In the genomic region with DNA sequence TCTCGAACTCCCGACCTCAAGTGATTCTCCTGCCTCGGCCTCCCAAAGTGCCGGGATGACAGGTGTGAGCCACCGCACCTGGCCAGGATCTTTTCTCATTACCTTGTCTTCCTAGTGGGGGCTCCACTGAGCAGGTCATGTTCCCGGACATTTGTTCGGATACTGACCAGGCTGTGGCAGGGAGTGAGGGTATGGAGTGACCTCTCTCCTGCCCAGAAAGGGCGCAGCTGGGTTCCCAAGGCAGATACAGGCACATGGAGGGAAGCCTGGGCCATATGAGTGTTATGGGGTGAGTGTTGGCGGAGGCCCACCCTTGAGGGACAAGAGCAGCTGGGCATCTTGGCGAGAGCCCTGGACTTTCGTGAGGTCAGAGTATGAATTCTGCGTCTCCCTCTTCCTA, we compare ENCODE assay signal across 14 cellular contexts. TPM values are rescaled to one million over a fixed set of nuclear protein-coding genes. Genes with fewer than 3 reads are reported as not detected.
DNase-seq lines count a peak whose midpoint lies in the region; ATAC-seq and TF ChIP-seq lines count a peak whose summit lies in the region.
"Had no signal": no experiment of that assay in that cellular context is flagged by ENCODE, and none has a peak within 500 bp of the region (broad histone marks: within the 10 kb centered on the region; RNA-seq: fewer than 3 reads in every experiment).

No MANE protein-coding gene starts in this region.

- POLR2A ChIA-PET in IMR-90 (lab: Charles Lee; ENCODE audit: unreplicated experiment): no interaction called here

- CTCF ChIA-PET in IMR-90 (lab: Yijun Ruan, JAX): no interaction called here

- no peak overlapping the region for H4K8ac ChIP-seq in IMR-90 (ENCODE audit: low read depth in 2 of 2, low read length in 2 of 2)

- no peaks in the 10 kb centered on the region for H3K36me3 ChIP-seq in DND-41 (ENCODE audit: insufficient read depth, low read length)
- H3K36me3 ChIP-seq in IMR-90 (ENCODE audit: control insufficient read depth, insufficient read depth, low read length): peaks cover 8% of the 10 kb centered on the region; the same call in 1 of the 2 replicates
- peaks cover 0 to 4% (median 0%) of the 10 kb centered on the region in 3 donors for H3K36me3 ChIP-seq in esophagus squamous epithelium
- H3K36me3 ChIP-seq in skeletal muscle satellite cell (ENCODE audit: insufficient read depth, low read length): no peaks in the 10 kb centered on the region
- no peaks in the 10 kb centered on the region for H3K36me3 ChIP-seq in ascending aorta

- intact Hi-C loops in IMR-90 (cut with micrococcal nuclease) (no loop called here), esophagus squamous epithelium (cut with DNase I) (no loop called here), ascending aorta (cut with DNase I) (no loop called here)

- H3K27me3 ChIP-seq in DND-41 (ENCODE audit: insufficient read depth, low read length, poor library complexity) (no peaks in the 10 kb centered on the region), IMR-90 (ENCODE audit: control insufficient read depth, insufficient read depth, low read length) (no peaks in the 10 kb centered on the region), esophagus squamous epithelium (no peaks in the 10 kb centered on the region), skeletal muscle satellite cell (ENCODE audit: control insufficient read depth, insufficient read depth, low read length) (no peaks in the 10 kb centered on the region), ascending aorta (no peaks in the 10 kb centered on the region)

- no peak overlapping the region for H2BK15ac ChIP-seq in IMR-90 (ENCODE audit: low read depth, low read length)

- DNase-seq in DND-41 (no peak), IMR-90 (no peak), esophagus squamous epithelium (lab: John Stamatoyannopoulos, UW) (no peak), ascending aorta (ENCODE audit: low spot score in 2 of 2) (no peak), ecto neural progenitor cell (ENCODE audit: low spot score) (no peak), NCI-H345 (lab: John Stamatoyannopoulos, UW) (no peak), NOMO-1 treated with DMSO at 0.1 percent for 48 hours (lab: John Stamatoyannopoulos, UW; ENCODE audit: unreplicated experiment) (no peak)
- DNase-seq: activated CD4-positive, alpha-beta T cell treated with anti-CD3 and anti-CD28 coated beads for 1 hour; activated naive CD4-positive, alpha-beta T cell treated with anti-CD3 and anti-CD28 coated beads for 36 hours; effector CD4-positive, alpha-beta T cell; NCI-H1048; T-helper 2 cell had no signal

- 95% methylated on average over 7 of the region's 12 CpGs; no CpG with 5 or more reads in 1 of the 2 experiments for WGBS in IMR-90 (ENCODE audit: extremely low coverage in 2 of 2, insufficient read length in 1 of 2), 2 experiments
- WGBS in esophagus squamous epithelium, 2 donors: 85 to 96% methylated on average over 3 to 12 of the region's 12 CpGs

- no peak overlapping the region for H2AK9ac ChIP-seq in IMR-90 (replicated peaks; ENCODE audit: low read depth, low read length, poor library complexity)

- dilution Hi-C loops in IMR-90 (cut with HindIII; ENCODE audit: low sequenced_read_pairs, unreplicated experiment): no loop called here

- no peak overlapping the region for H3K14ac ChIP-seq in IMR-90 (replicated peaks; ENCODE audit: low read depth, low read length)

- no peak overlapping the region for H3K23ac ChIP-seq in IMR-90 (ENCODE audit: low read depth, low read length)

- H4K20me1 ChIP-seq in DND-41 (ENCODE audit: insufficient read depth, low read length): no peaks in the 10 kb centered on the region
- no peaks in the 10 kb centered on the region for H4K20me1 ChIP-seq in IMR-90 (ENCODE audit: insufficient read depth, low read length)

- no peak overlapping the region for H2BK20ac ChIP-seq in IMR-90 (ENCODE audit: low read depth, low read length)

- no peak overlapping the region for H3K4me3 ChIP-seq in DND-41 (ENCODE audit: low read depth in 1 of 2, low read length in 2 of 2)
- H3K4me3 ChIP-seq in IMR-90 (ENCODE audit: insufficient read depth, low read depth, low read length): no peak overlapping the region
- no peak overlapping the region for H3K4me3 ChIP-seq in esophagus squamous epithelium
- H3K4me3 ChIP-seq in skeletal muscle satellite cell (ENCODE audit: low read length): no peak overlapping the region
- no peak overlapping the region for H3K4me3 ChIP-seq in ascending aorta

- peaks cover 7% of the 10 kb centered on the region for H3K9me1 ChIP-seq in IMR-90 (ENCODE audit: insufficient read depth, low read length)

- no peaks in the 10 kb centered on the region for H3K9me3 ChIP-seq in DND-41 (ENCODE audit: insufficient read depth, low read length, severe bottlenecking)
- H3K9me3 ChIP-seq in IMR-90 (ENCODE audit: control insufficient read depth, insufficient read depth, low read length): no peaks in the 10 kb centered on the region
- H3K9me3 ChIP-seq in esophagus squamous epithelium: no peaks in the 10 kb centered on the region
- no peaks in the 10 kb centered on the region for H3K9me3 ChIP-seq in skeletal muscle satellite cell (replicated peaks; ENCODE audit: low read length)
- H3K9me3 ChIP-seq in ascending aorta: no peaks in the 10 kb centered on the region

- H3K9ac ChIP-seq in DND-41 (ENCODE audit: low read depth, low read length) (no peak overlapping the region), IMR-90 (ENCODE audit: low read depth, low read length) (no peak overlapping the region), skeletal muscle satellite cell (ENCODE audit: low read depth, low read length) (peak overlapping the region; percentile 23)

- no peak for TF ChIP-seq POLR2A in IMR-90 (IDR thresholded peaks at IDR 0.05; ENCODE audit: low read depth, low read length)
- TF ChIP-seq POLR2A in esophagus squamous epithelium (IDR thresholded peaks at IDR 0.05): no peak

- TF ChIP-seq CTCF in DND-41 (IDR thresholded peaks at IDR 0.05; ENCODE audit: borderline replicate concordance, extremely low read depth, low read length, poor library complexity, severe bottlenecking) (peak; percentile 18), IMR-90 (conservative IDR thresholded peaks at IDR 0.05; ENCODE audit: low read depth, low read length) (0 out of 2 replicates have a peak, but pooled peaks have one; percentile 2), esophagus squamous epithelium (IDR thresholded peaks at IDR 0.05) (no peak), ascending aorta (IDR thresholded peaks at IDR 0.05) (no peak)

- no peak overlapping the region for H3K18ac ChIP-seq in IMR-90 (ENCODE audit: low read depth, low read length)

- in situ Hi-C loops in IMR-90 (cut with MboI; ENCODE audit: low sequenced_read_pairs): no loop called here

- 0 out of 2 replicates have a peak overlapping the region, but pooled peaks have one; percentile 33 for H2AK5ac ChIP-seq in IMR-90 (ENCODE audit: low read depth, low read length)

- H2AFZ ChIP-seq in DND-41 (ENCODE audit: low read depth, low read length) (no peak overlapping the region), IMR-90 (replicated peaks; ENCODE audit: low read length, poor library complexity) (no peak overlapping the region)

- H3K4me1 ChIP-seq in DND-41 (ENCODE audit: insufficient read depth, low read length) (peaks cover 49% of the 10 kb centered on the region), IMR-90 (ENCODE audit: control insufficient read depth, insufficient read depth, low read length) (peaks cover 17% of the 10 kb centered on the region), esophagus squamous epithelium (peaks cover 36 to 80% (median 65%) of the 10 kb centered on the region in 3 donors), skeletal muscle satellite cell (ENCODE audit: control insufficient read depth, insufficient read depth, low read length) (peaks cover 31% of the 10 kb centered on the region), ascending aorta (no peaks in the 10 kb centered on the region)

- no peak overlapping the region for H3K27ac ChIP-seq in DND-41 (ENCODE audit: low read length)
- no peak overlapping the region for H3K27ac ChIP-seq in IMR-90 (ENCODE audit: insufficient read depth, low read length)
- H3K27ac ChIP-seq in esophagus squamous epithelium: peak overlapping the region; percentile 29 to 88 (median 60)
- H3K27ac ChIP-seq in ascending aorta: no peak overlapping the region

- ATAC-seq in DND-41 (ENCODE audit: insufficient read depth, low read depth) (no peak), IMR-90 (ENCODE audit: low read depth) (no peak)

- H2BK120ac ChIP-seq in IMR-90 (ENCODE audit: low read depth, low read length): no peak overlapping the region

- no peak overlapping the region for H3K56ac ChIP-seq in IMR-90 (ENCODE audit: extremely low read depth, insufficient read depth, low read length)

- TF ChIP-seq RAD21 in IMR-90 (IDR thresholded peaks at IDR 0.05; ENCODE audit: low read length): no peak

- no TSS peak for BruUV-seq in IMR-90 (replicated peaks; lab: Mats Ljungman, UMichigan)

- no peak overlapping the region for H2BK5ac ChIP-seq in IMR-90 (ENCODE audit: low read depth, low read length, poor library complexity, severe bottlenecking)

- H3K79me1 ChIP-seq in IMR-90 (ENCODE audit: low read depth in 1 of 2, low read length in 2 of 2): no peaks in the 10 kb centered on the region

- H3K4ac ChIP-seq in IMR-90 (ENCODE audit: low read depth, low read length): no peak overlapping the region

- H4K91ac ChIP-seq in IMR-90 (ENCODE audit: insufficient read depth, low read depth, low read length): no peak overlapping the region

- H4K5ac ChIP-seq in IMR-90 (ENCODE audit: low read depth, low read length): no peak overlapping the region

- H3K4me2 ChIP-seq in DND-41 (ENCODE audit: insufficient read depth, low read length) (no peak overlapping the region), IMR-90 (ENCODE audit: low read depth, low read length) (no peak overlapping the region), skeletal muscle satellite cell (ENCODE audit: low read length) (no peak overlapping the region)

- no peaks in the 10 kb centered on the region for H3K79me2 ChIP-seq in DND-41 (ENCODE audit: insufficient read depth, low read length)

RNA-seq across cellular contexts. Expression of a gene that starts 5.5 kb away (rescaled TPM):
- total RNA-seq in IMR-90 (2012; rRNA removed) (11.7 and 15.6 TPM in 2 replicates), esophagus squamous epithelium (100 to 1,000 TPM in 2 of 4 donors, 10 to 100 TPM in 2; 26.6 to 351 (median 80.6) TPM), ascending aorta (604 TPM)
- polyA plus RNA-seq in IMR-90 (2012; rRNA removed): 90.2 and 94.3 TPM in 2 replicates
- polyA plus RNA-seq in IMR-90 (2012; cell fraction: cytosol; rRNA removed): 104 and 232 TPM in 2 replicates
- polyA plus RNA-seq in IMR-90 (2012; cell fraction: nucleus; rRNA removed; ENCODE audit: low replicate concordance): 61.8 and 102 TPM in 2 replicates
- total RNA-seq in skeletal muscle satellite cell (2012; rRNA removed): 48.2 and 205 TPM in 2 replicates
- total RNA-seq: activated naive CD4-positive, alpha-beta T cell treated with anti-CD3 and anti-CD28 coated beads for 36 hours had no signal

RNA-seq across cellular contexts. Expression of a gene that starts 24.7 kb away (rescaled TPM):
- total RNA-seq in IMR-90 (2012; rRNA removed) (not detected in 2 replicates), esophagus squamous epithelium (1 to 10 TPM in 2 of 4 donors, under 1 TPM in 2; 0.22 to 7.1 (median 1.6) TPM), ascending aorta (20.6 TPM)
- polyA plus RNA-seq in IMR-90 (2012; rRNA removed): not detected in 2 replicates
- 0.02 TPM in 1 of 2 replicates, not detected in the other for polyA plus RNA-seq in IMR-90 (2012; cell fraction: cytosol; rRNA removed)
- 0.08 and 0.17 TPM in 2 replicates for polyA plus RNA-seq in IMR-90 (2012; cell fraction: nucleus; rRNA removed; ENCODE audit: low replicate concordance)
- not detected in 2 replicates for total RNA-seq in skeletal muscle satellite cell (2012; rRNA removed)
- total RNA-seq: activated naive CD4-positive, alpha-beta T cell treated with anti-CD3 and anti-CD28 coated beads for 36 hours had no signal

RNA-seq across cellular contexts. Expression of a gene that starts 42.9 kb away (rescaled TPM):
- total RNA-seq in IMR-90 (2012; rRNA removed) (3.0 and 3.9 TPM in 2 replicates), esophagus squamous epithelium (10 to 100 TPM; 12.5 to 33.8 (median 21.1) TPM), ascending aorta (70.4 TPM)
- 8.4 and 10.4 TPM in 2 replicates for polyA plus RNA-seq in IMR-90 (2012; rRNA removed)
- 4.5 and 7.7 TPM in 2 replicates for polyA plus RNA-seq in IMR-90 (2012; cell fraction: cytosol; rRNA removed)
- polyA plus RNA-seq in IMR-90 (2012; cell fraction: nucleus; rRNA removed; ENCODE audit: low replicate concordance): 21.3 and 52.6 TPM in 2 replicates
- 28.4 and 35.2 TPM in 2 replicates for total RNA-seq in skeletal muscle satellite cell (2012; rRNA removed)

RNA-seq across cellular contexts. Expression of a gene that starts 57.2 kb away (rescaled TPM):
- total RNA-seq in IMR-90 (2012; rRNA removed): 0.72 and 0.83 TPM in 2 replicates
- polyA plus RNA-seq in IMR-90 (2012; rRNA removed): 0.67 and 1.2 TPM in 2 replicates
- 0.49 and 0.75 TPM in 2 replicates for polyA plus RNA-seq in IMR-90 (2012; cell fraction: cytosol; rRNA removed)
- 0.75 and 2.1 TPM in 2 replicates for polyA plus RNA-seq in IMR-90 (2012; cell fraction: nucleus; rRNA removed; ENCODE audit: low replicate concordance)
- 1 to 10 TPM; 4.2 to 6.0 (median 5.6) TPM for total RNA-seq in esophagus squamous epithelium
- total RNA-seq in skeletal muscle satellite cell (2012; rRNA removed): 0.51 and 0.66 TPM in 2 replicates
- total RNA-seq in ascending aorta: 7.5 TPM
- polyA plus RNA-seq: CD14-positive monocyte had no signal

Comparison
In these comparisons a context has a peak if more than half of its experiments do, and no peak if none do; other contexts are left out.
1. H3K27ac ChIP-seq: peak in esophagus squamous epithelium (4 of 4); none in DND-41 (single experiment), IMR-90 (single experiment) and ascending aorta (0 of 2).
2. CTCF ChIP-seq: peak in DND-41 (single experiment) and IMR-90 (single experiment); none in esophagus squamous epithelium (0 of 6) and ascending aorta (0 of 3).